Comparison of ENCODE assay signal across 8 cellular contexts in genomic region chr19:44212250-44212864, GRCh38. TPM values are rescaled to one million over a fixed set of nuclear protein-coding genes. Genes with fewer than 3 reads are reported as not detected.
DNase-seq lines count a peak whose midpoint lies in the region; ATAC-seq and TF ChIP-seq lines count a peak whose summit lies in the region.

Gene ZNF227, plus strand, starts transcription at chr19:44212532. Its CDS starts 5,261 bp downstream, at chr19:44217793.

- peak within 1 kb of the TSS; percentile 91 for H3K4me2 ChIP-seq in H9 (ENCODE audit: insufficient read depth, insufficient read length, low read length)

- DNase-seq in ELR (ENCODE audit: low read depth) (peak; percentile 96), H9 (peak; percentile 94), NCI-H1092 (lab: John Stamatoyannopoulos, UW) (peak; percentile 79), SW480 (ENCODE audit: low spot score) (peak; percentile 98), glutamatergic neuron (peak; percentile 86), omental fat pad (ENCODE audit: low spot score) (peak; percentile 62)
- peak; percentile 61 for DNase-seq in activated naive CD8-positive, alpha-beta T cell treated with anti-CD3 and anti-CD28 coated beads, Interleukin-2, amount 50 U/mL, for 16 hours (ENCODE audit: low read depth, low spot score)

- H3K9me3 ChIP-seq in H9 (ENCODE audit: control insufficient read depth, low read depth, low read length) = no peaks in the 10 kb centered on the region

- ATAC-seq in omental fat pad (ENCODE audit: low FRiP score) = peak; percentile 96

- H3K27ac Mint-ChIP-seq in H9 = peak within 1 kb of the TSS; percentile 81 to 94 (median 93)
- H3K27ac Mint-ChIP-seq in glutamatergic neuron (ENCODE audit: unreplicated experiment) = peak within 1 kb of the TSS; percentile 69

- H3K14ac ChIP-seq in H9 (ENCODE audit: insufficient read depth, low read length) = no peak within 1 kb of the TSS

- no peaks in the 10 kb centered on the region for H3K4me1 ChIP-seq in H9 (ENCODE audit: insufficient read depth, low read length)

- no peak within 1 kb of the TSS for H4K5ac ChIP-seq in H9 (ENCODE audit: insufficient read length, low read depth, low read length)

- no peak for TF ChIP-seq CTCF in H9 (conservative IDR thresholded peaks at IDR 0.05)
- TF ChIP-seq CTCF in glutamatergic neuron (IDR thresholded peaks at IDR 0.05; ENCODE audit: partially characterized antibody, unreplicated experiment) = no peak
- TF ChIP-seq CTCF in omental fat pad (IDR thresholded peaks at IDR 0.05) = no peak

- H3K4ac ChIP-seq in H9 (ENCODE audit: low read depth, low read length) = no peak within 1 kb of the TSS

- no peak within 1 kb of the TSS for H2BK5ac ChIP-seq in H9 (ENCODE audit: insufficient read length, low read length)

- no peak within 1 kb of the TSS for H3K18ac ChIP-seq in H9 (ENCODE audit: insufficient read length, low read depth, low read length)

- H3T11ph ChIP-seq in H9 (ENCODE audit: low read length) = no peak within 1 kb of the TSS

- no peak within 1 kb of the TSS for H2BK20ac ChIP-seq in H9 (ENCODE audit: low read depth, low read length, poor library complexity, severe bottlenecking)

- no peaks in the 10 kb centered on the region; the same call in 1 of the 2 replicates for H3K27me3 ChIP-seq in H9 (ENCODE audit: insufficient read depth, low read length)

- no peaks in the 10 kb centered on the region for H3K79me1 ChIP-seq in H9 (ENCODE audit: insufficient read depth, low read depth, low read length, poor library complexity, severe bottlenecking)

- H3K27ac ChIP-seq in H9 (ENCODE audit: insufficient read length, low read depth, low read length) = peak within 1 kb of the TSS; percentile 15
- peak within 1 kb of the TSS; percentile 61 for H3K27ac ChIP-seq in temporal lobe (ENCODE audit: low read depth, low read length)

- H3K4me3 Mint-ChIP-seq in H9 = peak within 1 kb of the TSS; percentile 83 to 94
- H3K4me3 Mint-ChIP-seq in glutamatergic neuron (ENCODE audit: unreplicated experiment) = peak within 1 kb of the TSS; percentile 93

- H4K91ac ChIP-seq in H9 (ENCODE audit: insufficient read length, low read depth, low read length) = no peak within 1 kb of the TSS

- no peaks in the 10 kb centered on the region for H4K20me1 ChIP-seq in H9 (ENCODE audit: control insufficient read depth, insufficient read depth, insufficient read length)

- no peaks in the 10 kb centered on the region for H3K23me2 ChIP-seq in H9 (ENCODE audit: insufficient read length, low read depth, low read length, poor library complexity, severe bottlenecking)

- H3K4me1 Mint-ChIP-seq in H9 = peaks cover 10 to 13% of the 10 kb centered on the region in 2 experiments
- peaks cover 5% of the 10 kb centered on the region for H3K4me1 Mint-ChIP-seq in glutamatergic neuron (ENCODE audit: low read depth, unreplicated experiment)

- H3K23ac ChIP-seq in H9 (ENCODE audit: insufficient read length, low read depth, low read length) = no peak within 1 kb of the TSS

- H2BK15ac ChIP-seq in H9 (ENCODE audit: low read depth, low read length) = no peak within 1 kb of the TSS

- no peaks in the 10 kb centered on the region for H3K79me2 ChIP-seq in H9 (ENCODE audit: insufficient read depth, low read length)

- H2BK120ac ChIP-seq in H9 (ENCODE audit: low read depth, low read length, poor library complexity, severe bottlenecking) = no peak within 1 kb of the TSS

- no peak within 1 kb of the TSS for H2AFZ ChIP-seq in H9 (ENCODE audit: low read length)

- WGBS in H9 (ENCODE audit: extremely low coverage, insufficient read length, low lambda C conversion rate) = no CpG with 5 or more reads among the region's 37 CpGs

- no peak within 1 kb of the TSS for H4K8ac ChIP-seq in H9 (replicated peaks; ENCODE audit: insufficient read length, low read depth, low read length)

- H3K36me3 Mint-ChIP-seq in H9 (ENCODE audit: insufficient read depth in 1 of 3, low read depth in 3 of 3) (peaks cover 21 to 25% (median 21%) of the 10 kb centered on the region in 3 experiments), glutamatergic neuron (ENCODE audit: unreplicated experiment) (no peaks in the 10 kb centered on the region)

- H3K9ac ChIP-seq in H9 (ENCODE audit: extremely low read depth, insufficient read length, low read length) = peak within 1 kb of the TSS; percentile 65

- H2BK12ac ChIP-seq in H9 (ENCODE audit: insufficient read length, low read depth, low read length) = no peak within 1 kb of the TSS

- H3K27me3 Mint-ChIP-seq in H9 (ENCODE audit: low read depth) (peaks cover 4% of the 10 kb centered on the region; the same call in 1 of the 2 replicates), glutamatergic neuron (ENCODE audit: unreplicated experiment) (peaks cover 2% of the 10 kb centered on the region)

- H2AK5ac ChIP-seq in H9 (ENCODE audit: insufficient read length, low read length) = no peak within 1 kb of the TSS

- H3K9me3 Mint-ChIP-seq in H9 (peaks cover 0 to 8% of the 10 kb centered on the region in 2 experiments; a peak in 3 of 5 replicates), glutamatergic neuron (ENCODE audit: unreplicated experiment) (peaks cover 5% of the 10 kb centered on the region)

- H3K56ac ChIP-seq in H9 (ENCODE audit: insufficient read length, low read depth, low read length) = no peak within 1 kb of the TSS

RNA-seq across cellular contexts. Expression of gene ZNF227, which starts in this region (rescaled TPM):
- total RNA-seq in H9 (2021) = 19.8 and 22.6 TPM in 2 replicates
- 26.4 TPM for total RNA-seq in glutamatergic neuron (ENCODE audit: unreplicated experiment)
- 10 to 100 TPM in 2 of 4 donors, 1 to 10 TPM in 2; 6.6 to 17.7 (median 10.8) TPM for total RNA-seq in omental fat pad
- 37.1 TPM for total RNA-seq in temporal lobe

Comparison
In these comparisons a context has a peak if more than half of its experiments do, and no peak if none do; other contexts are left out.
1. Peak in every context shown above with its lines: DNase-seq, ATAC-seq and H3K27ac ChIP-seq.